1 cellular context compared by ENCODE assay signal in genomic region chr13:102800145-102801041, GRCh38.
A peak's percentile ranks its signal among the peaks of the same experiment; 100 is the strongest.
TF ChIP-seq lines count a peak whose summit lies in the region.

No MANE protein-coding gene starts in this region.

TF ChIP-seq in GM12878, 131 proteins besides CTCF, POLR2A, EP300 and RAD21 (continues in another document):
- TF ChIP-seq ZNF207 (IDR thresholded peaks at IDR 0.05; ENCODE audit: borderline replicate concordance) (peak; percentile 75; the same call in 1 of the 2 replicates), BMI1 (IDR thresholded peaks at IDR 0.05; ENCODE audit: borderline replicate concordance) (no peak), SIN3A (IDR thresholded peaks at IDR 0.05; ENCODE audit: low read depth, low read length) (peak; percentile 67; the same call in 1 of the 2 replicates), MEF2B (IDR thresholded peaks at IDR 0.05; ENCODE audit: partially characterized antibody, poor library complexity, severe bottlenecking) (no peak), IKZF2 (IDR thresholded peaks at IDR 0.05) (peak; percentile 16 to 35; a peak in 1 of 4 replicates), FOS (IDR thresholded peaks at IDR 0.05; ENCODE audit: borderline replicate concordance, extremely low read depth, insufficient read length) (peak; percentile 8), NR2F1 (conservative IDR thresholded peaks at IDR 0.05) (peak; percentile 53; the same call in 1 of the 2 replicates), REST (IDR thresholded peaks at IDR 0.05; ENCODE audit: low read depth, low read length) (0 out of 2 replicates have a peak, but pooled peaks have one; percentile 21), FOXM1 (IDR thresholded peaks at IDR 0.05; ENCODE audit: low read depth, low read length) (no peak), IKZF1 (conservative IDR thresholded peaks at IDR 0.05) (peak; percentile 69), HSF1 (IDR thresholded peaks at IDR 0.05; ENCODE audit: low read depth, low read length) (0 out of 2 replicates have a peak, but pooled peaks have one; percentile 26), BHLHE40 (IDR thresholded peaks at IDR 0.05; ENCODE audit: borderline replicate concordance in 1 of 2, low read depth in 2 of 2, low read length in 1 of 2) (peak in 1 of 2 experiments; percentile 54; a peak in 2 of 4 replicates), MYB (IDR thresholded peaks at IDR 0.05; ENCODE audit: borderline replicate concordance, low read depth, low read length) (no peak), DPF2 (IDR thresholded peaks at IDR 0.05) (peak; percentile 81; the same call in 1 of the 2 replicates), SREBF2 (IDR thresholded peaks at IDR 0.05; ENCODE audit: low read length) (no peak), SKIL (IDR thresholded peaks at IDR 0.05; ENCODE audit: low read depth, poor library complexity, severe bottlenecking) (peak; percentile 32), JUND (IDR thresholded peaks at IDR 0.05; ENCODE audit: low read depth, low read length) (no peak), BCL11A (IDR thresholded peaks at IDR 0.05; ENCODE audit: low read depth, low read length) (no peak), LARP7 (IDR thresholded peaks at IDR 0.05) (peak; percentile 96), NR2C1 (IDR thresholded peaks at IDR 0.05) (0 out of 2 replicates have a peak, but pooled peaks have one; percentile 8), HCFC1 (IDR thresholded peaks at IDR 0.05; ENCODE audit: low read length) (peak; percentile 60), CREM (IDR thresholded peaks at IDR 0.05; ENCODE audit: low read depth) (no peak; the same call in 1 of the 2 replicates), SMC3 (IDR thresholded peaks at IDR 0.05; ENCODE audit: borderline replicate concordance, low read length) (peak; percentile 51; the same call in 1 of the 2 replicates), SMARCA5 (IDR thresholded peaks at IDR 0.05) (peak; percentile 99), MXI1 (IDR thresholded peaks at IDR 0.05; ENCODE audit: low read depth, low read length) (peak; percentile 87), POU2F2 (IDR thresholded peaks at IDR 0.05; ENCODE audit: borderline replicate concordance, low read depth, low read length) (0 out of 3 replicates have a peak, but pooled peaks have one; percentile 24), SUPT20H (IDR thresholded peaks at IDR 0.05; ENCODE audit: borderline replicate concordance, control insufficient read depth, low read depth, low read length) (no peak), RUNX3 (IDR thresholded peaks at IDR 0.05; ENCODE audit: low read length) (peak; percentile 34; the same call in 1 of the 2 replicates), NFXL1 (IDR thresholded peaks at IDR 0.05; ENCODE audit: borderline replicate concordance) (peak; percentile 25; the same call in 1 of the 2 replicates), GABPA (IDR thresholded peaks at IDR 0.05; ENCODE audit: low read depth) (peak; percentile 34; the same call in 1 of the 2 replicates), MLLT1 (IDR thresholded peaks at IDR 0.05) (no peak)
- TF ChIP-seq, protein P1, sequence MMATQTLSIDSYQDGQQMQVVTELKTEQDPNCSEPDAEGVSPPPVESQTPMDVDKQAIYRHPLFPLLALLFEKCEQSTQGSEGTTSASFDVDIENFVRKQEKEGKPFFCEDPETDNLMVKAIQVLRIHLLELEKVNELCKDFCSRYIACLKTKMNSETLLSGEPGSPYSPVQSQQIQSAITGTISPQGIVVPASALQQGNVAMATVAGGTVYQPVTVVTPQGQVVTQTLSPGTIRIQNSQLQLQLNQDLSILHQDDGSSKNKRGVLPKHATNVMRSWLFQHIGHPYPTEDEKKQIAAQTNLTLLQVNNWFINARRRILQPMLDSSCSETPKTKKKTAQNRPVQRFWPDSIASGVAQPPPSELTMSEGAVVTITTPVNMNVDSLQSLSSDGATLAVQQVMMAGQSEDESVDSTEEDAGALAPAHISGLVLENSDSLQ (IDR thresholded peaks at IDR 0.05): no peak
- TF ChIP-seq, protein P2, sequence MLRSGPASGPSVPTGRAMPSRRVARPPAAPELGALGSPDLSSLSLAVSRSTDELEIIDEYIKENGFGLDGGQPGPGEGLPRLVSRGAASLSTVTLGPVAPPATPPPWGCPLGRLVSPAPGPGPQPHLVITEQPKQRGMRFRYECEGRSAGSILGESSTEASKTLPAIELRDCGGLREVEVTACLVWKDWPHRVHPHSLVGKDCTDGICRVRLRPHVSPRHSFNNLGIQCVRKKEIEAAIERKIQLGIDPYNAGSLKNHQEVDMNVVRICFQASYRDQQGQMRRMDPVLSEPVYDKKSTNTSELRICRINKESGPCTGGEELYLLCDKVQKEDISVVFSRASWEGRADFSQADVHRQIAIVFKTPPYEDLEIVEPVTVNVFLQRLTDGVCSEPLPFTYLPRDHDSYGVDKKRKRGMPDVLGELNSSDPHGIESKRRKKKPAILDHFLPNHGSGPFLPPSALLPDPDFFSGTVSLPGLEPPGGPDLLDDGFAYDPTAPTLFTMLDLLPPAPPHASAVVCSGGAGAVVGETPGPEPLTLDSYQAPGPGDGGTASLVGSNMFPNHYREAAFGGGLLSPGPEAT (IDR thresholded peaks at IDR 0.05; ENCODE audit: low read depth): peak; percentile 76
- TF ChIP-seq, protein P3, sequence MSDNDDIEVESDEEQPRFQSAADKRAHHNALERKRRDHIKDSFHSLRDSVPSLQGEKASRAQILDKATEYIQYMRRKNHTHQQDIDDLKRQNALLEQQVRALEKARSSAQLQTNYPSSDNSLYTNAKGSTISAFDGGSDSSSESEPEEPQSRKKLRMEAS (IDR thresholded peaks at IDR 0.05; ENCODE audit: low read depth, low read length): peak; percentile 56; the same call in 1 of the 2 replicates
- TF ChIP-seq, protein P4, sequence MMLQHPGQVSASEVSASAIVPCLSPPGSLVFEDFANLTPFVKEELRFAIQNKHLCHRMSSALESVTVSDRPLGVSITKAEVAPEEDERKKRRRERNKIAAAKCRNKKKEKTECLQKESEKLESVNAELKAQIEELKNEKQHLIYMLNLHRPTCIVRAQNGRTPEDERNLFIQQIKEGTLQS (IDR thresholded peaks at IDR 0.05; ENCODE audit: borderline replicate concordance, extremely low read depth, low read depth, low read length): peak; percentile 40; the same call in 1 of the 2 replicates
- TF ChIP-seq, protein P5, sequence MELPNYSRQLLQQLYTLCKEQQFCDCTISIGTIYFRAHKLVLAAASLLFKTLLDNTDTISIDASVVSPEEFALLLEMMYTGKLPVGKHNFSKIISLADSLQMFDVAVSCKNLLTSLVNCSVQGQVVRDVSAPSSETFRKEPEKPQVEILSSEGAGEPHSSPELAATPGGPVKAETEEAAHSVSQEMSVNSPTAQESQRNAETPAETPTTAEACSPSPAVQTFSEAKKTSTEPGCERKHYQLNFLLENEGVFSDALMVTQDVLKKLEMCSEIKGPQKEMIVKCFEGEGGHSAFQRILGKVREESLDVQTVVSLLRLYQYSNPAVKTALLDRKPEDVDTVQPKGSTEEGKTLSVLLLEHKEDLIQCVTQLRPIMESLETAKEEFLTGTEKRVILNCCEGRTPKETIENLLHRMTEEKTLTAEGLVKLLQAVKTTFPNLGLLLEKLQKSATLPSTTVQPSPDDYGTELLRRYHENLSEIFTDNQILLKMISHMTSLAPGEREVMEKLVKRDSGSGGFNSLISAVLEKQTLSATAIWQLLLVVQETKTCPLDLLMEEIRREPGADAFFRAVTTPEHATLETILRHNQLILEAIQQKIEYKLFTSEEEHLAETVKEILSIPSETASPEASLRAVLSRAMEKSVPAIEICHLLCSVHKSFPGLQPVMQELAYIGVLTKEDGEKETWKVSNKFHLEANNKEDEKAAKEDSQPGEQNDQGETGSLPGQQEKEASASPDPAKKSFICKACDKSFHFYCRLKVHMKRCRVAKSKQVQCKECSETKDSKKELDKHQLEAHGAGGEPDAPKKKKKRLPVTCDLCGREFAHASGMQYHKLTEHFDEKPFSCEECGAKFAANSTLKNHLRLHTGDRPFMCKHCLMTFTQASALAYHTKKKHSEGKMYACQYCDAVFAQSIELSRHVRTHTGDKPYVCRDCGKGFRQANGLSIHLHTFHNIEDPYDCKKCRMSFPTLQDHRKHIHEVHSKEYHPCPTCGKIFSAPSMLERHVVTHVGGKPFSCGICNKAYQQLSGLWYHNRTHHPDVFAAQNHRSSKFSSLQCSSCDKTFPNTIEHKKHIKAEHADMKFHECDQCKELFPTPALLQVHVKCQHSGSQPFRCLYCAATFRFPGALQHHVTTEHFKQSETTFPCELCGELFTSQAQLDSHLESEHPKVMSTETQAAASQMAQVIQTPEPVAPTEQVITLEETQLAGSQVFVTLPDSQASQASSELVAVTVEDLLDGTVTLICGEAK (IDR thresholded peaks at IDR 0.05; ENCODE audit: borderline replicate concordance): peak; percentile 57; the same call in 1 of the 2 replicates
- TF ChIP-seq, protein P6, sequence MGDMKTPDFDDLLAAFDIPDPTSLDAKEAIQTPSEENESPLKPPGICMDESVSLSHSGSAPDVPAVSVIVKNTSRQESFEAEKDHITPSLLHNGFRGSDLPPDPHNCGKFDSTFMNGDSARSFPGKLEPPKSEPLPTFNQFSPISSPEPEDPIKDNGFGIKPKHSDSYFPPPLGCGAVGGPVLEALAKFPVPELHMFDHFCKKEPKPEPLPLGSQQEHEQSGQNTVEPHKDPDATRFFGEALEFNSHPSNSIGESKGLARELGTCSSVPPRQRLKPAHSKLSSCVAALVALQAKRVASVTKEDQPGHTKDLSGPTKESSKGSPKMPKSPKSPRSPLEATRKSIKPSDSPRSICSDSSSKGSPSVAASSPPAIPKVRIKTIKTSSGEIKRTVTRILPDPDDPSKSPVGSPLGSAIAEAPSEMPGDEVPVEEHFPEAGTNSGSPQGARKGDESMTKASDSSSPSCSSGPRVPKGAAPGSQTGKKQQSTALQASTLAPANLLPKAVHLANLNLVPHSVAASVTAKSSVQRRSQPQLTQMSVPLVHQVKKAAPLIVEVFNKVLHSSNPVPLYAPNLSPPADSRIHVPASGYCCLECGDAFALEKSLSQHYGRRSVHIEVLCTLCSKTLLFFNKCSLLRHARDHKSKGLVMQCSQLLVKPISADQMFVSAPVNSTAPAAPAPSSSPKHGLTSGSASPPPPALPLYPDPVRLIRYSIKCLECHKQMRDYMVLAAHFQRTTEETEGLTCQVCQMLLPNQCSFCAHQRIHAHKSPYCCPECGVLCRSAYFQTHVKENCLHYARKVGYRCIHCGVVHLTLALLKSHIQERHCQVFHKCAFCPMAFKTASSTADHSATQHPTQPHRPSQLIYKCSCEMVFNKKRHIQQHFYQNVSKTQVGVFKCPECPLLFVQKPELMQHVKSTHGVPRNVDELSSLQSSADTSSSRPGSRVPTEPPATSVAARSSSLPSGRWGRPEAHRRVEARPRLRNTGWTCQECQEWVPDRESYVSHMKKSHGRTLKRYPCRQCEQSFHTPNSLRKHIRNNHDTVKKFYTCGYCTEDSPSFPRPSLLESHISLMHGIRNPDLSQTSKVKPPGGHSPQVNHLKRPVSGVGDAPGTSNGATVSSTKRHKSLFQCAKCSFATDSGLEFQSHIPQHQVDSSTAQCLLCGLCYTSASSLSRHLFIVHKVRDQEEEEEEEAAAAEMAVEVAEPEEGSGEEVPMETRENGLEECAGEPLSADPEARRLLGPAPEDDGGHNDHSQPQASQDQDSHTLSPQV (IDR thresholded peaks at IDR 0.05): peak; percentile 68; the same call in 1 of the 2 replicates
